ENCODE assay signal across 25 cellular contexts in the genomic region with DNA sequence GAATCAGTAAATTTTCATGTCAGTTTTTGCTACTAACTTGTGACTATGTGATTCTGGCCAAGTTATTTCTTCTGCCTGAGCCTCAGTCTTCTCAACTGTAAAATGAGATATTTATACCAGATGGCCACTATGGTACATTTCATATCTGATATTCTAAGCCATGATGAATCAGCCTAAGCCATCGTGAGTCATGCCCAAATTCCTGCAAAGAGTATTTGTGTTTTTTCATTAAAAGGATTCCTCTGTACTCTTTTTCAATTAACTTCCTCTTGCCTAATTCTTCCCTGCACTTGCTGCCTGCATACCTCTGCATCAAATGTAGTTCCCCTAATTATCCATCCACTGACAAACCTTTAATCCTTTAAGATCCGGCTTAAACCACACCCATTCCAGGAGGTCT.
DNase-seq lines count a peak whose midpoint lies in the region; ATAC-seq, FAIRE-seq and TF ChIP-seq lines count a peak whose summit lies in the region.
"Had no signal": no experiment of that assay in that cellular context is flagged by ENCODE, and none has a peak within 500 bp of the region (broad histone marks: within the 10 kb centered on the region; RNA-seq: fewer than 3 reads in every experiment).

No MANE protein-coding gene starts in this region.

- H3K36me3 Mint-ChIP-seq in GM23338 (ENCODE audit: low read depth) (peaks cover 8% of the 10 kb centered on the region; the same call in 2 of the 3 replicates), astrocyte (ENCODE audit: low read depth, unreplicated experiment) (no peaks in the 10 kb centered on the region)
- H3K36me3 Mint-ChIP-seq: memory B cell; natural killer cell treated with Interleukin-12 subunit alpha and Interleukin-12 subunit beta and Interleukin-15 and Interleukin-18, amount 100 ng/mL, for 72 hours had no signal

- ATAC-seq in GM23338 (no peak), omental fat pad (ENCODE audit: low FRiP score) (no peak), HG03097 (IDR thresholded peaks at IDR 0.05; ENCODE audit: low FRiP score, unreplicated experiment) (no peak)
- ATAC-seq: natural killer cell treated with Interleukin-12 subunit alpha and Interleukin-12 subunit beta and Interleukin-15 and Interleukin-18, amount 100 ng/mL, for 72 hours had no signal

- no peaks in the 10 kb centered on the region for H3K9me3 ChIP-seq in astrocyte (ENCODE audit: insufficient read depth, low read depth, low read length)
- H3K9me3 ChIP-seq: adrenal gland had no signal

- FAIRE-seq in astrocyte (lab: Jason Lieb, UNC): no peak
- FAIRE-seq: A204.1 had no signal

- H3K4me1 Mint-ChIP-seq in GM23338 (no peaks in the 10 kb centered on the region), astrocyte (ENCODE audit: low read depth, unreplicated experiment) (no peaks in the 10 kb centered on the region)
- H3K4me1 Mint-ChIP-seq: activated CD4-positive, alpha-beta T cell treated with anti-CD3 and anti-CD28 coated beads, Interleukin-2, amount 10 ng/mL, durations not matched to agents 24 days and 14 days; memory B cell had no signal

- H3K4me3 ChIP-seq in GM23338 (no peak overlapping the region), astrocyte (ENCODE audit: insufficient read depth, low read depth, low read length) (no peak overlapping the region)
- H3K4me3 ChIP-seq: adrenal gland had no signal

- H3K36me3 ChIP-seq in GM23338 (ENCODE audit: insufficient read depth) (no peaks in the 10 kb centered on the region), astrocyte (ENCODE audit: insufficient read depth, low read length) (no peaks in the 10 kb centered on the region)
- H3K36me3 ChIP-seq: adrenal gland had no signal

- H3K79me2 ChIP-seq in GM23338 (replicated peaks; ENCODE audit: insufficient read depth) (no peaks in the 10 kb centered on the region), astrocyte (ENCODE audit: insufficient read depth, low read length) (no peaks in the 10 kb centered on the region)

- H3K9me3 Mint-ChIP-seq in GM23338 (peaks cover 38% of the 10 kb centered on the region), astrocyte (ENCODE audit: unreplicated experiment) (peaks cover 4% of the 10 kb centered on the region)
- H3K9me3 Mint-ChIP-seq: activated CD4-positive, alpha-beta T cell treated with anti-CD3 and anti-CD28 coated beads, Interleukin-2, amount 10 ng/mL, durations not matched to agents 24 days and 14 days; memory B cell had no signal

- H3K4me1 ChIP-seq in GM23338 (ENCODE audit: insufficient read depth): peaks cover 7% of the 10 kb centered on the region; the same call in 1 of the 2 replicates
- peaks cover 5% of the 10 kb centered on the region for H3K4me1 ChIP-seq in astrocyte (ENCODE audit: insufficient read depth, low read length)
- H3K4me1 ChIP-seq: adrenal gland had no signal

- no peaks in the 10 kb centered on the region for H4K20me1 ChIP-seq in GM23338 (replicated peaks; ENCODE audit: insufficient read depth)
- H4K20me1 ChIP-seq in astrocyte (ENCODE audit: insufficient read depth, low read length): no peaks in the 10 kb centered on the region

- no peak overlapping the region for H3K9ac ChIP-seq in astrocyte (ENCODE audit: low read length)

- no peaks in the 10 kb centered on the region for H3F3A ChIP-seq in GM23338 (replicated peaks; ENCODE audit: low read depth)

- no peaks in the 10 kb centered on the region for H3K9me2 ChIP-seq in GM23338 (ENCODE audit: insufficient read depth)

- H2AFZ ChIP-seq in GM23338 (no peak overlapping the region), astrocyte (ENCODE audit: low read depth, low read length) (no peak overlapping the region)

- H3K27ac Mint-ChIP-seq in GM23338 (no peak overlapping the region), astrocyte (ENCODE audit: unreplicated experiment) (no peak overlapping the region)
- H3K27ac Mint-ChIP-seq: activated CD4-positive, alpha-beta T cell treated with anti-CD3 and anti-CD28 coated beads, Interleukin-2, amount 10 ng/mL, durations not matched to agents 24 days and 14 days; memory B cell; natural killer cell treated with Interleukin-12 subunit alpha and Interleukin-12 subunit beta and Interleukin-15 and Interleukin-18, amount 100 ng/mL, for 72 hours; progenitor cell of endocrine pancreas had no signal

- peaks cover 29% of the 10 kb centered on the region for H3K27me3 ChIP-seq in GM23338 (ENCODE audit: insufficient read depth)
- no peaks in the 10 kb centered on the region for H3K27me3 ChIP-seq in astrocyte (ENCODE audit: insufficient read depth, low read length)
- H3K27me3 ChIP-seq: adrenal gland had no signal

- DNase-seq in A172 (ENCODE audit: low spot score) (peak; percentile 33), GM23338 (ENCODE audit: low spot score) (peak; percentile 1), astrocyte (ENCODE audit: low read depth) (peak; percentile 63), foreskin melanocyte (peak; percentile 75), omental fat pad (ENCODE audit: low spot score) (no peak), islet precursor cell (no peak), COLO668 (lab: John Stamatoyannopoulos, UW; ENCODE audit: unreplicated experiment) (no peak)
- DNase-seq: activated CD4-positive, alpha-beta T cell treated with anti-CD3 and anti-CD28 coated beads, Interleukin-2, amount 10 ng/mL, durations not matched to agents 24 days and 14 days; activated CD8-positive, alpha-beta memory T cell treated with anti-CD3 and anti-CD28 coated beads, Interleukin-2, amount 50 U/mL, for 4 hours; activated effector memory CD4-positive, alpha-beta T cell treated with Interleukin-2 at 50 U/mL for 16 hours; adrenal gland; cerebellar nuclear complex; DMS79; effector CD8-positive, alpha-beta T cell; KG1; NCI-H1092 treated with DMSO at 0.1 percent for 48 hours; NCI-H524; SHP77 treated with DMSO at 0.1 percent for 48 hours; stimulated activated CD4-positive, alpha-beta T cell treated with anti-CD3 and anti-CD28 coated beads, Interleukin-4, amount 100 ng/mL, for 4 hours had no signal

- H3K4me2 ChIP-seq in GM23338: no peak overlapping the region
- peak overlapping the region; percentile 37 for H3K4me2 ChIP-seq in astrocyte (ENCODE audit: low read length)

- H3K27ac ChIP-seq in GM23338 (ENCODE audit: low read depth) (no peak overlapping the region), astrocyte (ENCODE audit: low read depth, low read length) (no peak overlapping the region)
- H3K27ac ChIP-seq: adrenal gland, C4-2B had no signal

- no peak for TF ChIP-seq CTCF in GM23338 (conservative IDR thresholded peaks at IDR 0.05; ENCODE audit: low read depth in 2 of 2)
- no peak for TF ChIP-seq CTCF in astrocyte (IDR thresholded peaks at IDR 0.05; ENCODE audit: insufficient read depth, low read depth, low read length)
- TF ChIP-seq CTCF in omental fat pad (IDR thresholded peaks at IDR 0.05): no peak

- H3K4me3 Mint-ChIP-seq in GM23338 (no peak overlapping the region), astrocyte (ENCODE audit: unreplicated experiment) (no peak overlapping the region)
- H3K4me3 Mint-ChIP-seq: activated CD4-positive, alpha-beta T cell treated with anti-CD3 and anti-CD28 coated beads, Interleukin-2, amount 10 ng/mL, durations not matched to agents 24 days and 14 days; memory B cell; natural killer cell treated with Interleukin-12 subunit alpha and Interleukin-12 subunit beta and Interleukin-15 and Interleukin-18, amount 100 ng/mL, for 72 hours had no signal

- H3K27me3 Mint-ChIP-seq in GM23338 (ENCODE audit: insufficient read depth, low read depth, poor library complexity) (no peaks in the 10 kb centered on the region), astrocyte (ENCODE audit: low read depth, unreplicated experiment) (no peaks in the 10 kb centered on the region)
- H3K27me3 Mint-ChIP-seq: activated CD4-positive, alpha-beta T cell treated with anti-CD3 and anti-CD28 coated beads, Interleukin-2, amount 10 ng/mL, durations not matched to agents 24 days and 14 days; natural killer cell treated with Interleukin-12 subunit alpha and Interleukin-12 subunit beta and Interleukin-15 and Interleukin-18, amount 100 ng/mL, for 72 hours; progenitor cell of endocrine pancreas had no signal

TF ChIP-seq in GM23338, 12 proteins besides CTCF, POLR2A, EP300 and RAD21 (continues in another document):
- TF ChIP-seq, protein P1, sequence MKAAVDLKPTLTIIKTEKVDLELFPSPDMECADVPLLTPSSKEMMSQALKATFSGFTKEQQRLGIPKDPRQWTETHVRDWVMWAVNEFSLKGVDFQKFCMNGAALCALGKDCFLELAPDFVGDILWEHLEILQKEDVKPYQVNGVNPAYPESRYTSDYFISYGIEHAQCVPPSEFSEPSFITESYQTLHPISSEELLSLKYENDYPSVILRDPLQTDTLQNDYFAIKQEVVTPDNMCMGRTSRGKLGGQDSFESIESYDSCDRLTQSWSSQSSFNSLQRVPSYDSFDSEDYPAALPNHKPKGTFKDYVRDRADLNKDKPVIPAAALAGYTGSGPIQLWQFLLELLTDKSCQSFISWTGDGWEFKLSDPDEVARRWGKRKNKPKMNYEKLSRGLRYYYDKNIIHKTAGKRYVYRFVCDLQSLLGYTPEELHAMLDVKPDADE (IDR thresholded peaks at IDR 0.05): no peak

Comparison
In these comparisons a context has a peak if more than half of its experiments do, and no peak if none do; other contexts are left out.
1. DNase-seq: peak in A172 (single experiment), GM23338 (single experiment), astrocyte (single experiment) and foreskin melanocyte (single experiment); none in omental fat pad (single experiment), islet precursor cell (single experiment) and COLO668 (single experiment).